In genomic region chr17:83198366-83199341, GRCh38 we compare ENCODE assay signal across 11 cellular contexts.
DNase-seq lines count a peak whose midpoint lies in the region; ATAC-seq and TF ChIP-seq lines count a peak whose summit lies in the region.
"Had no signal": no experiment of that assay in that cellular context is flagged by ENCODE, and none has a peak within 500 bp of the region (broad histone marks: within the 10 kb centered on the region; RNA-seq: fewer than 3 reads in every experiment).

No MANE protein-coding gene starts in this region.

- no peaks in the 10 kb centered on the region for H3K9me3 Mint-ChIP-seq in T-helper 2 cell treated with Interferon-gamma antibody and Interleukin-4, amounts not matched to agents 5 μg/mL and 100 μg/mL, for 36 hours

- intact Hi-C loops in cardiac septum (cut with DNase I): no loop called here

- ATAC-seq in GM18505 (IDR thresholded peaks at IDR 0.05; ENCODE audit: unreplicated experiment) (no peak), HG03565 (IDR thresholded peaks at IDR 0.05; ENCODE audit: unreplicated experiment) (no peak), HG03045 (IDR thresholded peaks at IDR 0.05; ENCODE audit: unreplicated experiment) (no peak)
- ATAC-seq: K562 had no signal

- DNase-seq in DMS79 treated with DMSO at 0.1 percent for 48 hours (lab: John Stamatoyannopoulos, UW) (peak; percentile 53), DMS79 (lab: John Stamatoyannopoulos, UW) (no peak), cardiac septum (ENCODE audit: low spot score) (peak; percentile 73)
- DNase-seq in T-helper 2 cell treated with Interferon-gamma antibody and Interleukin-4, amounts not matched to agents 5 μg/mL and 100 μg/mL, for 36 hours (ENCODE audit: low spot score): peak; percentile 4

- peak overlapping the region; percentile 0 to 97 (median 87) for H3K27ac ChIP-seq in skin epidermis
- H3K27ac ChIP-seq: 22Rv1, ovary had no signal

- H3K27ac Mint-ChIP-seq in T-helper 2 cell treated with Interferon-gamma antibody and Interleukin-4, amounts not matched to agents 5 μg/mL and 100 μg/mL, for 36 hours: peak overlapping the region; percentile 94

- peak overlapping the region in 6 of 7 experiments; percentile 3 to 21 (median 12) for H3K4me3 ChIP-seq in skin epidermis
- H3K4me3 ChIP-seq: K562, ovary had no signal

- no peaks in the 10 kb centered on the region for H3K27me3 Mint-ChIP-seq in T-helper 2 cell treated with Interferon-gamma antibody and Interleukin-4, amounts not matched to agents 5 μg/mL and 100 μg/mL, for 36 hours (ENCODE audit: low read depth)

- peak overlapping the region; percentile 79 for H3K4me3 Mint-ChIP-seq in T-helper 2 cell treated with Interferon-gamma antibody and Interleukin-4, amounts not matched to agents 5 μg/mL and 100 μg/mL, for 36 hours

- TF ChIP-seq POLR2A in GM18505 (IDR thresholded peaks at IDR 0.05; ENCODE audit: borderline replicate concordance, extremely low read depth, insufficient read depth, insufficient read length): no peak

- H3K36me3 Mint-ChIP-seq in T-helper 2 cell treated with Interferon-gamma antibody and Interleukin-4, amounts not matched to agents 5 μg/mL and 100 μg/mL, for 36 hours (ENCODE audit: low read depth): no peaks in the 10 kb centered on the region

- H3K4me1 Mint-ChIP-seq in T-helper 2 cell treated with Interferon-gamma antibody and Interleukin-4, amounts not matched to agents 5 μg/mL and 100 μg/mL, for 36 hours (ENCODE audit: low read depth): peaks cover 45% of the 10 kb centered on the region
